ENCODE assay signal across 9 cellular contexts in the genomic region with DNA sequence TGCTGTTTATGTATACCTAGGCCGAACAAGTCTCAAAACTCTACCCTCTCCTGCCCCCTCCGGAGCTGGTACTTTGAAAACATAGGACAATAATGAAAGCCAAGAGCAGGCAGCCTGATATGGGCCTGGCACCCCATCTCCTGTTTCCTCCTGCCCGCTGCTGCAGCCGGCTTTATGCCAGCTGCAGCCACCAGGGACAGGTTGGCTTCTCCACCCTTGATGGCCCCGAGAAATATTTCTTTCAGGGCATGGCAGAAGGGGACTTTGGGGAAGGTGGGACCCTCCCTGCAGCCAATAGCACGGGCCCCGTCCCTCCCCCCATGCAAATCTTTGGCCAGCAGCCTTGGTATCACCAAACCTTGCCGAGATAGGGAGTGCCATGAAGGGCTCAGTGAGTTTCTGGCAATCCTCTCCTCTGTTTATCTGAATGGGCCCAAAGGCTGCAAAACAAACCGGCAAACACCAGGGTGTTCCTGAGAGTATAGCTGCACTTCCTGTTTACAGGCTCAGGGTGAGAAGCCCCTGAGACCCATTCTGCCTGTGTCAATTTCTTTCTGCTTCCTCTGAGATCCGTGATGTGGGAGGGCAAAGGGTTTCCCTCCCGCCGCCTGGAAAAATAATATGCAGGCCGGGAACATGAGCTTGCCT.
DNase-seq lines count a peak whose midpoint lies in the region; ATAC-seq and TF ChIP-seq lines count a peak whose summit lies in the region.
"Had no signal": no experiment of that assay in that cellular context is flagged by ENCODE, and none has a peak within 500 bp of the region (broad histone marks: within the 10 kb centered on the region; RNA-seq: fewer than 3 reads in every experiment).

No MANE protein-coding gene starts in this region.

- H3K9me2 ChIP-seq in PC-3 (replicated peaks; ENCODE audit: low read length): no peaks in the 10 kb centered on the region

- no peaks in the 10 kb centered on the region for H3K79me2 ChIP-seq in PC-3 (ENCODE audit: low read length)

- H2AFZ ChIP-seq in PC-3 (ENCODE audit: low read length): no peak overlapping the region; the same call in 1 of the 2 replicates

- no peaks in the 10 kb centered on the region for H3K36me3 Mint-ChIP-seq in activated CD4-positive, alpha-beta memory T cell treated with anti-CD3 and anti-CD28 coated beads for 36 hours

- no peak for TF ChIP-seq POLR2A in lower leg skin (IDR thresholded peaks at IDR 0.05)
- TF ChIP-seq POLR2A in ovary (IDR thresholded peaks at IDR 0.05): no peak

- no peaks in the 10 kb centered on the region for H3K9me3 Mint-ChIP-seq in activated CD4-positive, alpha-beta memory T cell treated with anti-CD3 and anti-CD28 coated beads for 36 hours

- CTCF ChIA-PET in PC-3 (lab: Charles Lee): no interaction called here
- CTCF ChIA-PET in activated CD4-positive, alpha-beta memory T cell treated with anti-CD3 and anti-CD28 coated beads for 36 hours (lab: Charles Lee): no interaction called here

- no peaks in the 10 kb centered on the region for H3K9me3 ChIP-seq in PC-3 (ENCODE audit: low read length)
- H3K9me3 ChIP-seq in effector memory CD4-positive, alpha-beta T cell (ENCODE audit: control insufficient read depth, low read length): no peaks in the 10 kb centered on the region
- no peaks in the 10 kb centered on the region for H3K9me3 ChIP-seq in ovary

- H3K36me3 ChIP-seq in PC-3 (ENCODE audit: low read depth, low read length): no peaks in the 10 kb centered on the region
- no peaks in the 10 kb centered on the region for H3K36me3 ChIP-seq in effector memory CD4-positive, alpha-beta T cell (ENCODE audit: control insufficient read depth, insufficient read depth, low read length)
- no peaks in the 10 kb centered on the region for H3K36me3 ChIP-seq in ovary

- 38 to 43% methylated on average over 13 of the region's 13 CpGs for WGBS in lower leg skin, 2 donors
- WGBS in ovary, 3 donors: 20 to 34% (median 32%) methylated on average over 13 of the region's 13 CpGs

- ATAC-seq in PC-3 (peak; percentile 46), left colon (peak; percentile 72)

- intact Hi-C loops in PC-3 (cut with micrococcal nuclease) (no loop called here), left colon (cut with DNase I, micrococcal nuclease) (no loop called here), lower leg skin (cut with DNase I; ENCODE audit: low total_unique reads) (no loop called here), ovary (cut with DNase I) (no loop called here)
- intact Hi-C loops in activated CD4-positive, alpha-beta memory T cell treated with anti-CD3 and anti-CD28 coated beads for 36 hours (cut with micrococcal nuclease): no loop called here

- DNase-seq in 8988T (peak; percentile 44), GM19240 (ENCODE audit: insufficient read length, low spot score) (peak; percentile 30), PC-3 (no peak), left colon (peak in 1 of 2 donors; percentile 14), lower leg skin (ENCODE audit: low spot score in 2 of 2) (no peak), ovary (no peak)
- no peak for DNase-seq in activated CD4-positive, alpha-beta memory T cell treated with anti-CD3 and anti-CD28 coated beads for 36 hours
- no peak for DNase-seq in effector memory CD4-positive, alpha-beta T cell
- DNase-seq: NCI-H1105 treated with DMSO at 0.1 percent for 48 hours had no signal

- H3K9ac ChIP-seq in PC-3 (ENCODE audit: low read length): no peak overlapping the region

- TF ChIP-seq CTCF in PC-3 (conservative IDR thresholded peaks at IDR 0.05; ENCODE audit: low read depth, low read length) (0 out of 2 replicates have a peak, but pooled peaks have one; percentile 9), lower leg skin (IDR thresholded peaks at IDR 0.05) (no peak), ovary (IDR thresholded peaks at IDR 0.05) (no peak)

- no peaks in the 10 kb centered on the region for H3F3A ChIP-seq in PC-3 (ENCODE audit: low read length, unreplicated experiment)

- no peak overlapping the region for H3K4me2 ChIP-seq in PC-3 (ENCODE audit: low read length)

- no peak overlapping the region for H3K4me3 Mint-ChIP-seq in activated CD4-positive, alpha-beta memory T cell treated with anti-CD3 and anti-CD28 coated beads for 36 hours

- no TSS peak for BruUV-seq in PC-3 (replicated peaks; lab: Mats Ljungman, UMichigan)

- H3K4me1 ChIP-seq in PC-3 (ENCODE audit: insufficient read depth, low read length) (no peaks in the 10 kb centered on the region), ovary (ENCODE audit: insufficient read depth) (peaks cover 6% of the 10 kb centered on the region)
- H3K4me1 ChIP-seq in effector memory CD4-positive, alpha-beta T cell (ENCODE audit: control insufficient read depth, insufficient read depth, low read length, poor library complexity, severe bottlenecking): no peaks in the 10 kb centered on the region

- H3K27me3 Mint-ChIP-seq in activated CD4-positive, alpha-beta memory T cell treated with anti-CD3 and anti-CD28 coated beads for 36 hours: no peaks in the 10 kb centered on the region

- POLR2A ChIA-PET in PC-3 (lab: Charles Lee; ENCODE audit: unreplicated experiment): no interaction called here
- POLR2A ChIA-PET in activated CD4-positive, alpha-beta memory T cell treated with anti-CD3 and anti-CD28 coated beads for 36 hours (lab: Charles Lee): no interaction called here

- no peak overlapping the region for H3K27ac ChIP-seq in PC-3 (ENCODE audit: low read length)
- H3K27ac ChIP-seq in effector memory CD4-positive, alpha-beta T cell (ENCODE audit: insufficient read depth, low read length, poor library complexity, severe bottlenecking): no peak overlapping the region
- H3K27ac ChIP-seq in ovary: peak overlapping the region in 1 of 2 donors; percentile 40

- no peak for TF ChIP-seq EP300 in ovary (IDR thresholded peaks at IDR 0.05)

- H4K20me1 ChIP-seq in PC-3 (ENCODE audit: low read length): no peaks in the 10 kb centered on the region

- H3K4me1 Mint-ChIP-seq in activated CD4-positive, alpha-beta memory T cell treated with anti-CD3 and anti-CD28 coated beads for 36 hours (ENCODE audit: low read depth): peaks cover 7% of the 10 kb centered on the region

- H3K27me3 ChIP-seq in PC-3 (ENCODE audit: low read length) (no peaks in the 10 kb centered on the region), ovary (no peaks in the 10 kb centered on the region)
- no peaks in the 10 kb centered on the region for H3K27me3 ChIP-seq in effector memory CD4-positive, alpha-beta T cell (replicated peaks; ENCODE audit: control insufficient read depth, insufficient read depth, low read length, poor library complexity, severe bottlenecking)

- H3K4me3 ChIP-seq in PC-3 (ENCODE audit: low read length): no peak overlapping the region
- H3K4me3 ChIP-seq in lower leg skin (ENCODE audit: low read depth, poor library complexity, severe bottlenecking): no peak overlapping the region
- no peak overlapping the region for H3K4me3 ChIP-seq in effector memory CD4-positive, alpha-beta T cell (ENCODE audit: insufficient read depth, low read depth, low read length, poor library complexity, severe bottlenecking)
- H3K4me3 ChIP-seq in ovary: no peak overlapping the region

- no peak overlapping the region for H3K27ac Mint-ChIP-seq in activated CD4-positive, alpha-beta memory T cell treated with anti-CD3 and anti-CD28 coated beads for 36 hours

Comparison
In these comparisons a context has a peak if more than half of its experiments do, and no peak if none do; other contexts are left out.
1. DNase-seq: peak in 8988T (single experiment) and GM19240 (single experiment); none in PC-3 (single experiment), activated CD4-positive, alpha-beta memory T cell treated with anti-CD3 and anti-CD28 coated beads for 36 hours (single experiment), lower leg skin (0 of 2), effector memory CD4-positive, alpha-beta T cell (0 of 3) and ovary (0 of 5).